In the genomic region with DNA sequence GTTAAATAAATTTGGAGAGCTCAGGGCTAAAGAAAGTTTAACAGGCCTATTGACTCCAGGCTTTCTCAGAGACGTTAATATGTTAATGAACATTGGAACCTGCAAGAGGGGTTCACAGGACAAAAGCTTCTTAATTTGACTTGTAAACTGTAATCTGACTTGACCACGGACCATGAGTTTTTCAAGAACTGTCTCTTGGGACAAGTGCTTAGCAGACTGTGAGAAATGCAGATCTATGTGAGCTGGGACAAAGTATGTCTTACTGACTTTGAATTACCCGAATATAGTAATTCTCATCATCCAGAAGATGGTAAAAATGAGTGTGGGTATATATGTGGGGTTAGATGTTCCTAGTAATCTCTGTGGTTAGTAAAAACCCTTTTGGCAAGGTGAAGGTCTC, we compare ENCODE assay signal across 22 cellular contexts.
"Had no signal": no experiment of that assay in that cellular context is flagged by ENCODE, and none has a peak within 500 bp of the region (broad histone marks: within the 10 kb centered on the region; RNA-seq: fewer than 3 reads in every experiment).

No MANE protein-coding gene starts in this region.

- H3K4me3 Mint-ChIP-seq: natural killer cell treated with Interleukin-12 subunit alpha and Interleukin-12 subunit beta and Interleukin-15 and Interleukin-18, amount 100 ng/mL, for 72 hours; neural progenitor cell had no signal

- H3K27ac Mint-ChIP-seq: natural killer cell treated with Interleukin-12 subunit alpha and Interleukin-12 subunit beta and Interleukin-15 and Interleukin-18, amount 100 ng/mL, for 72 hours; neural progenitor cell had no signal

- H3K4me3 ChIP-seq: esophagus muscularis mucosa, gastrocnemius medialis, hepatocyte, lung, neural progenitor cell, ovary, right atrium auricular region, sigmoid colon, skin epidermis, stomach, thoracic aorta, transverse colon had no signal

- H3K27me3 ChIP-seq: esophagus muscularis mucosa, gastrocnemius medialis, hepatocyte, neural progenitor cell, ovary, right atrium auricular region, sigmoid colon, stomach, transverse colon had no signal

- H3K9me3 Mint-ChIP-seq: neural progenitor cell had no signal

- H3K9ac ChIP-seq: neural progenitor cell had no signal

- H3K9me3 ChIP-seq: esophagus muscularis mucosa, gastrocnemius medialis, ovary, right atrium auricular region, sigmoid colon, stomach, thoracic aorta, transverse colon had no signal

- H3K4me1 Mint-ChIP-seq: neural progenitor cell had no signal

- H2AFZ ChIP-seq: hepatocyte, neural progenitor cell had no signal

- H3K36me3 Mint-ChIP-seq: natural killer cell treated with Interleukin-12 subunit alpha and Interleukin-12 subunit beta and Interleukin-15 and Interleukin-18, amount 100 ng/mL, for 72 hours; neural progenitor cell had no signal

- H3K4me1 ChIP-seq: esophagus muscularis mucosa, gastrocnemius medialis, neural progenitor cell, right atrium auricular region, sigmoid colon had no signal

- H3K4me2 ChIP-seq: hepatocyte, neural progenitor cell had no signal

- H3K36me3 ChIP-seq: esophagus muscularis mucosa, gastrocnemius medialis, neural progenitor cell, ovary, right atrium auricular region, sigmoid colon, stomach, thoracic aorta had no signal

- DNase-seq: effector memory CD4-positive, alpha-beta T cell; gastrocnemius medialis; left colon; left ventricle myocardium superior; mesenchymal stem cell; midbrain; nucleus accumbens; ovary; sigmoid colon; stimulated activated naive CD4-positive, alpha-beta T cell; stomach; substantia nigra; transverse colon had no signal

- H3K27ac ChIP-seq: epithelial cell of prostate, esophagus muscularis mucosa, gastrocnemius medialis, hepatocyte, neural progenitor cell, ovary, right atrium auricular region, sigmoid colon, skin epidermis, stomach, thoracic aorta, transverse colon had no signal

- H3K79me2 ChIP-seq: hepatocyte had no signal

- ATAC-seq: gastrocnemius medialis; left colon; left ventricle myocardium superior; natural killer cell treated with Interleukin-12 subunit alpha and Interleukin-12 subunit beta and Interleukin-15 and Interleukin-18, amount 100 ng/mL, for 72 hours had no signal
